ENCODE assay signal across 27 cellular contexts in the genomic region with DNA sequence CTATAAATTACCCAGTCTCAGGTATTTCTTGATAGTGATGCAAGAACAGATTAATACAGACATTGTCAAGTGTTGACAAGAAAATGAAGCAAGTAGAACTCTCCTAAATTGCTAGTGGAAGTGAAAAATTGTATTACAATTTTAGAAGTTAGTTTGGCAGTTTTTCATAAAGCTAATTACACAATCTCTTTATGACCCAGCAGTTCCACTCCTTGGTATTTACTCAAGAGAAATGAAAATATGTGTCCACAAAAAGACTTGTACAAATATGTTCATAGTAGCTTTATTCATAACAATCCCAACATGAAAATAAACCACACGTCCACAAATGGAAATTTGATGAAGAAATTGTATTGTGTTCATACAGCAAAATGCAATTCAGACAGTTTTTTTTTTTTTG. TPM values are rescaled to one million over a fixed set of nuclear protein-coding genes. Genes with fewer than 3 reads are reported as not detected.
"Had no signal": no experiment of that assay in that cellular context is flagged by ENCODE, and none has a peak within 500 bp of the region (broad histone marks: within the 10 kb centered on the region; RNA-seq: fewer than 3 reads in every experiment).

No MANE protein-coding gene starts in this region.

- DNase-seq: activated CD4-positive, alpha-beta T cell treated with anti-CD3 and anti-CD28 coated beads for 4 hours; activated CD4-positive, alpha-beta T cell treated with anti-CD3 and anti-CD28 coated beads, Interleukin-2, amount 50 U/mL, for 4 hours; activated CD4-positive, CD25-positive, alpha-beta regulatory T cell; activated CD8-positive, alpha-beta memory T cell treated with anti-CD3 and anti-CD28 coated beads for 24 hours; activated effector memory CD4-positive, alpha-beta T cell treated with Interleukin-2 at 50 U/mL for 16 hours; activated naive CD4-positive, alpha-beta T cell treated with Interleukin-2 at 50 U/mL for 16 hours; adrenal gland; brain microvascular endothelial cell; dermis blood vessel endothelial cell; effector CD4-positive, alpha-beta T cell; foreskin fibroblast; heart left ventricle; hypothalamus; immature natural killer cell; mesendoderm; posterior cingulate gyrus; right cardiac atrium; spleen; stimulated activated naive CD4-positive, alpha-beta T cell had no signal

- H3K27me3 ChIP-seq: adrenal gland, brain microvascular endothelial cell, heart left ventricle, spleen, suprapubic skin, tibial nerve had no signal

- ATAC-seq: heart left ventricle; left lobe of liver; natural killer cell treated with Interleukin-12 subunit alpha and Interleukin-12 subunit beta and Interleukin-15 and Interleukin-18, amount 100 ng/mL, for 72 hours; right cardiac atrium had no signal

- H3K36me3 ChIP-seq: adrenal gland, brain microvascular endothelial cell, spleen, suprapubic skin had no signal

- H3K9me3 ChIP-seq: adrenal gland had no signal

- H3K27ac ChIP-seq: adrenal gland, brain microvascular endothelial cell, spleen, suprapubic skin, tibial nerve had no signal

- H3K4me3 ChIP-seq: adrenal gland, heart left ventricle, lung, spleen, suprapubic skin, tibial nerve had no signal

- H3K4me1 ChIP-seq: adrenal gland had no signal

RNA-seq across cellular contexts. Expression of a gene that starts 49.4 kb away (rescaled TPM):
- total RNA-seq: epithelial cell of proximal tubule; mononuclear cell; natural killer cell treated with Interleukin-12 subunit alpha and Interleukin-12 subunit beta and Interleukin-15 and Interleukin-18, amount 100 ng/mL, for 72 hours; T-helper 1 cell treated with Interleukin-12 subunit alpha and Interleukin-12 subunit beta and Interleukin-4 antibody, amounts not matched to agents 30 ng/mL and 1 ng/mL, for 36 hours had no signal
